In the genomic region with DNA sequence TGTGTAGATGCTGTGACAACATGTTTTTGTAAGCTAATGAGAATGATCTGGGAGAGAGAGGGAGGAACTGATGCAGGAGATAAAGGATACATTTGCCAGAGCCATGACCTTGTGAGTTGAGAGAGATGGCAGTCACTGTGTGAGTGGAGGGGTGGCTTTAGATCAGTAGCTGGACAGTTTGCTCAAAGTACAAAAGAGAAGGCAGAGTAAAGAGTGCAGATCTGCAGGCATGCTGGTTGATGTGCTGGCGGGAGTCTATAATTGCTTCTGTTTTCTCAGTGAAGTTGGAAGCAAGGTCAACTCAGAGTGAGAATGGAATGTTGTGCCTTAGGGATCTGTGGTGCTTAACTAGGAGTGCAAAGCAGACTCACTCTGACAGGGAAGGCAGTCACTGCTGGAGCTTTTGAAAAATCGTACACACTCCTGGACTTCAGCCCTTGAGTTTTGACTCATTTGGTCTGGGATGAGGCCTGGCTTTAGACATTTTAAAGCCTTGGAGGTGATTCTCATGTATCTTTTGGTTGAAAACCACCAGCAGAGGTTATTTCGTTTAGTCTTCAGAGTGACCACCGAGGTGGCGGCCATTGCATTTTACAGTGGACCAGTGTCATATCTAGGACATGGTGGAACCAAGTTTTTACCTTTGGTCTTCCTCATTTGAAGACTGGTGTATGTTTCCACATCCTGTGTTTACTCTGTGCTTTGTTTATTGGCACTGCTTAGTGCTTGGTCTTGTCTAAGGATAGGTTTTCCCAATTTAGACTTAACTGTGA, we compare ENCODE assay signal across 1 cellular context.
TF ChIP-seq lines count a peak whose summit lies in the region.

No MANE protein-coding gene starts in this region.

TF ChIP-seq in HepG2, 621 proteins besides CTCF, POLR2A, EP300 and RAD21 (continued from another document and continues in another):
- TF ChIP-seq, protein P1, sequence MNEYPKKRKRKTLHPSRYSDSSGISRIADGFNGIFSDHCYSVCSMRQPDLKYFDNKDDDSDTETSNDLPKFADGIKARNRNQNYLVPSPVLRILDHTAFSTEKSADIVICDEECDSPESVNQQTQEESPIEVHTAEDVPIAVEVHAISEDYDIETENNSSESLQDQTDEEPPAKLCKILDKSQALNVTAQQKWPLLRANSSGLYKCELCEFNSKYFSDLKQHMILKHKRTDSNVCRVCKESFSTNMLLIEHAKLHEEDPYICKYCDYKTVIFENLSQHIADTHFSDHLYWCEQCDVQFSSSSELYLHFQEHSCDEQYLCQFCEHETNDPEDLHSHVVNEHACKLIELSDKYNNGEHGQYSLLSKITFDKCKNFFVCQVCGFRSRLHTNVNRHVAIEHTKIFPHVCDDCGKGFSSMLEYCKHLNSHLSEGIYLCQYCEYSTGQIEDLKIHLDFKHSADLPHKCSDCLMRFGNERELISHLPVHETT (CRISPR knock-in tag; conservative IDR thresholded peaks at IDR 0.05): 0 out of 2 replicates have a peak, but pooled peaks have one; percentile 37
- TF ChIP-seq ZNF550 (CRISPR knock-in tag; IDR thresholded peaks at IDR 0.05; ENCODE audit: borderline replicate concordance) (no peak), ZNF543 (CRISPR knock-in tag; IDR thresholded peaks at IDR 0.05) (no peak), GABPA (IDR thresholded peaks at IDR 0.05; ENCODE audit: low read depth, low read length) (no peak), GABPA (CRISPR knock-in tag; IDR thresholded peaks at IDR 0.05; ENCODE audit: low read depth) (peak; percentile 35), SP4 (CRISPR knock-in tag; IDR thresholded peaks at IDR 0.05) (no peak), ZEB1 (IDR thresholded peaks at IDR 0.05; ENCODE audit: insufficient replicate concordance, low read depth) (no peak), KDM2A (CRISPR knock-in tag; IDR thresholded peaks at IDR 0.05; ENCODE audit: borderline replicate concordance, low read depth) (0 out of 2 replicates have a peak, but pooled peaks have one; percentile 21), ZNF703 (CRISPR knock-in tag; IDR thresholded peaks at IDR 0.05; ENCODE audit: borderline replicate concordance) (no peak), ZNF264 (CRISPR knock-in tag; IDR thresholded peaks at IDR 0.05) (0 out of 2 replicates have a peak, but pooled peaks have one; percentile 19), DR1 (CRISPR knock-in tag; IDR thresholded peaks at IDR 0.05) (no peak), TARDBP (CRISPR knock-in tag; IDR thresholded peaks at IDR 0.05) (peak; percentile 81), ZNF709 (CRISPR knock-in tag; IDR thresholded peaks at IDR 0.05) (no peak), GATAD2A (CRISPR knock-in tag; IDR thresholded peaks at IDR 0.05) (peak; percentile 56), ZNF75D (CRISPR knock-in tag; IDR thresholded peaks at IDR 0.05; ENCODE audit: borderline replicate concordance) (no peak), PITX1 (CRISPR knock-in tag; IDR thresholded peaks at IDR 0.05) (peak; percentile 80), ZNF737 (CRISPR knock-in tag; IDR thresholded peaks at IDR 0.05; ENCODE audit: borderline replicate concordance) (no peak), ESRRA (CRISPR knock-in tag; IDR thresholded peaks at IDR 0.05; ENCODE audit: low read depth) (peak; percentile 84), ZNF350 (CRISPR knock-in tag; IDR thresholded peaks at IDR 0.05; ENCODE audit: borderline replicate concordance, low read depth) (peak; percentile 55; the same call in 1 of the 2 replicates), IKZF1 (IDR thresholded peaks at IDR 0.05) (no peak), TAF1 (CRISPR knock-in tag; IDR thresholded peaks at IDR 0.05) (peak; percentile 31; the same call in 1 of the 2 replicates), DRAP1 (CRISPR knock-in tag; IDR thresholded peaks at IDR 0.05) (peak; percentile 45; the same call in 1 of the 2 replicates), LCORL (IDR thresholded peaks at IDR 0.05) (no peak), LCORL (CRISPR knock-in tag; IDR thresholded peaks at IDR 0.05) (peak; percentile 73), SP140L (CRISPR knock-in tag; IDR thresholded peaks at IDR 0.05; ENCODE audit: borderline replicate concordance) (no peak; the same call in 1 of the 2 replicates), ATF1 (CRISPR knock-in tag; IDR thresholded peaks at IDR 0.05) (no peak), ZNF296 (CRISPR knock-in tag; conservative IDR thresholded peaks at IDR 0.05) (no peak), ZHX2 (IDR thresholded peaks at IDR 0.05; ENCODE audit: low read depth) (0 out of 2 replicates have a peak, but pooled peaks have one; percentile 19), ZHX2 (CRISPR knock-in tag; IDR thresholded peaks at IDR 0.05; ENCODE audit: borderline replicate concordance) (no peak), ZNF761 (CRISPR knock-in tag; conservative IDR thresholded peaks at IDR 0.05) (0 out of 2 replicates have a peak, but pooled peaks have one; percentile 35), FOXC1 (CRISPR knock-in tag; IDR thresholded peaks at IDR 0.05; ENCODE audit: borderline replicate concordance) (0 out of 2 replicates have a peak, but pooled peaks have one; percentile 38), SMARCC2 (IDR thresholded peaks at IDR 0.05) (no peak), JUN (CRISPR knock-in tag; IDR thresholded peaks at IDR 0.05) (0 out of 2 replicates have a peak, but pooled peaks have one; percentile 20), DNMT1 (CRISPR knock-in tag; IDR thresholded peaks at IDR 0.05) (no peak)
- TF ChIP-seq, protein P2, sequence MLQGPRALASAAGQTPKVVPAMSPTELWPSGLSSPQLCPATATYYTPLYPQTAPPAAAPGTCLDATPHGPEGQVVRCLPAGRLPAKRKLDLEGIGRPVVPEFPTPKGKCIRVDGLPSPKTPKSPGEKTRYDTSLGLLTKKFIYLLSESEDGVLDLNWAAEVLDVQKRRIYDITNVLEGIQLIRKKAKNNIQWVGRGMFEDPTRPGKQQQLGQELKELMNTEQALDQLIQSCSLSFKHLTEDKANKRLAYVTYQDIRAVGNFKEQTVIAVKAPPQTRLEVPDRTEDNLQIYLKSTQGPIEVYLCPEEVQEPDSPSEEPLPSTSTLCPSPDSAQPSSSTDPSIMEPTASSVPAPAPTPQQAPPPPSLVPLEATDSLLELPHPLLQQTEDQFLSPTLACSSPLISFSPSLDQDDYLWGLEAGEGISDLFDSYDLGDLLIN (CRISPR knock-in tag; IDR thresholded peaks at IDR 0.05; ENCODE audit: borderline replicate concordance): no peak
- TF ChIP-seq, protein P3, sequence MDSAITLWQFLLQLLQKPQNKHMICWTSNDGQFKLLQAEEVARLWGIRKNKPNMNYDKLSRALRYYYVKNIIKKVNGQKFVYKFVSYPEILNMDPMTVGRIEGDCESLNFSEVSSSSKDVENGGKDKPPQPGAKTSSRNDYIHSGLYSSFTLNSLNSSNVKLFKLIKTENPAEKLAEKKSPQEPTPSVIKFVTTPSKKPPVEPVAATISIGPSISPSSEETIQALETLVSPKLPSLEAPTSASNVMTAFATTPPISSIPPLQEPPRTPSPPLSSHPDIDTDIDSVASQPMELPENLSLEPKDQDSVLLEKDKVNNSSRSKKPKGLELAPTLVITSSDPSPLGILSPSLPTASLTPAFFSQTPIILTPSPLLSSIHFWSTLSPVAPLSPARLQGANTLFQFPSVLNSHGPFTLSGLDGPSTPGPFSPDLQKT (CRISPR knock-in tag; IDR thresholded peaks at IDR 0.05; ENCODE audit: borderline replicate concordance): no peak
- TF ChIP-seq, protein P4, sequence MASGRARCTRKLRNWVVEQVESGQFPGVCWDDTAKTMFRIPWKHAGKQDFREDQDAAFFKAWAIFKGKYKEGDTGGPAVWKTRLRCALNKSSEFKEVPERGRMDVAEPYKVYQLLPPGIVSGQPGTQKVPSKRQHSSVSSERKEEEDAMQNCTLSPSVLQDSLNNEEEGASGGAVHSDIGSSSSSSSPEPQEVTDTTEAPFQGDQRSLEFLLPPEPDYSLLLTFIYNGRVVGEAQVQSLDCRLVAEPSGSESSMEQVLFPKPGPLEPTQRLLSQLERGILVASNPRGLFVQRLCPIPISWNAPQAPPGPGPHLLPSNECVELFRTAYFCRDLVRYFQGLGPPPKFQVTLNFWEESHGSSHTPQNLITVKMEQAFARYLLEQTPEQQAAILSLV (CRISPR knock-in tag; IDR thresholded peaks at IDR 0.05; ENCODE audit: borderline replicate concordance): no peak
- TF ChIP-seq, protein P5, sequence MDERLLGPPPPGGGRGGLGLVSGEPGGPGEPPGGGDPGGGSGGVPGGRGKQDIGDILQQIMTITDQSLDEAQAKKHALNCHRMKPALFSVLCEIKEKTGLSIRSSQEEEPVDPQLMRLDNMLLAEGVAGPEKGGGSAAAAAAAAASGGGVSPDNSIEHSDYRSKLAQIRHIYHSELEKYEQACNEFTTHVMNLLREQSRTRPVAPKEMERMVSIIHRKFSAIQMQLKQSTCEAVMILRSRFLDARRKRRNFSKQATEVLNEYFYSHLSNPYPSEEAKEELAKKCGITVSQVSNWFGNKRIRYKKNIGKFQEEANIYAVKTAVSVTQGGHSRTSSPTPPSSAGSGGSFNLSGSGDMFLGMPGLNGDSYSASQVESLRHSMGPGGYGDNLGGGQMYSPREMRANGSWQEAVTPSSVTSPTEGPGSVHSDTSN (CRISPR knock-in tag; IDR thresholded peaks at IDR 0.05): no peak
- TF ChIP-seq, protein P6, sequence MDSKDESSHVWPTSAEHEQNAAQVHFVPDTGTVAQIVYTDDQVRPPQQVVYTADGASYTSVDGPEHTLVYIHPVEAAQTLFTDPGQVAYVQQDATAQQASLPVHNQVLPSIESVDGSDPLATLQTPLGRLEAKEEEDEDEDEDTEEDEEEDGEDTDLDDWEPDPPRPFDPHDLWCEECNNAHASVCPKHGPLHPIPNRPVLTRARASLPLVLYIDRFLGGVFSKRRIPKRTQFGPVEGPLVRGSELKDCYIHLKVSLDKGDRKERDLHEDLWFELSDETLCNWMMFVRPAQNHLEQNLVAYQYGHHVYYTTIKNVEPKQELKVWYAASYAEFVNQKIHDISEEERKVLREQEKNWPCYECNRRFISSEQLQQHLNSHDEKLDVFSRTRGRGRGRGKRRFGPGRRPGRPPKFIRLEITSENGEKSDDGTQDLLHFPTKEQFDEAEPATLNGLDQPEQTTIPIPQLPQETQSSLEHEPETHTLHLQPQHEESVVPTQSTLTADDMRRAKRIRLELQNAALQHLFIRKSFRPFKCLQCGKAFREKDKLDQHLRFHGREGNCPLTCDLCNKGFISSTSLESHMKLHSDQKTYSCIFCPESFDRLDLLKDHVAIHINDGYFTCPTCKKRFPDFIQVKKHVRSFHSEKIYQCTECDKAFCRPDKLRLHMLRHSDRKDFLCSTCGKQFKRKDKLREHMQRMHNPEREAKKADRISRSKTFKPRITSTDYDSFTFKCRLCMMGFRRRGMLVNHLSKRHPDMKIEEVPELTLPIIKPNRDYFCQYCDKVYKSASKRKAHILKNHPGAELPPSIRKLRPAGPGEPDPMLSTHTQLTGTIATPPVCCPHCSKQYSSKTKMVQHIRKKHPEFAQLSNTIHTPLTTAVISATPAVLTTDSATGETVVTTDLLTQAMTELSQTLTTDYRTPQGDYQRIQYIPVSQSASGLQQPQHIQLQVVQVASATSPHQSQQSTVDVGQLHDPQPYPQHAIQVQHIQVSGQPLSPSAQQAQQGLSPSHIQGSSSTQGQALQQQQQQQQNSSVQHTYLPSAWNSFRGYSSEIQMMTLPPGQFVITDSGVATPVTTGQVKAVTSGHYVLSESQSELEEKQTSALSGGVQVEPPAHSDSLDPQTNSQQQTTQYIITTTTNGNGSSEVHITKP (CRISPR knock-in tag; IDR thresholded peaks at IDR 0.05; ENCODE audit: low read depth): no peak; the same call in 1 of the 2 replicates
